Comparison of ENCODE assay signal across 7 cellular contexts in genomic region chr5:43609752-43610151, GRCh38. TPM values are rescaled to one million over a fixed set of nuclear protein-coding genes. Genes with fewer than 3 reads are reported as not detected.
DNase-seq lines count a peak whose midpoint lies in the region; ATAC-seq, FAIRE-seq and TF ChIP-seq lines count a peak whose summit lies in the region.

No MANE protein-coding gene starts in this region.

- 90% methylated on average over 1 of the region's 1 CpG for WGBS in HepG2 (ENCODE audit: low lambda C conversion rate)

- in situ Hi-C loops in HepG2 (cut with HindIII; ENCODE audit: extremely low pct_ligation_motif_present, low pct_unique_long_range_greater_than_20kb): no loop called here

- no TSS peak for BruUV-seq in HepG2 (replicated peaks; lab: Mats Ljungman, UMichigan)

- DNase-seq in NB4 (ENCODE audit: low read depth) (peak; percentile 36), HepG2 (ENCODE audit: low spot score) (no peak), RWPE1 (ENCODE audit: low spot score) (no peak), NCI-H146 (lab: John Stamatoyannopoulos, UW) (no peak)
- DNase-seq in stimulated activated CD4-positive, alpha-beta T cell treated with anti-CD3 and anti-CD28 coated beads, Interleukin-15, amount 100 ng/mL, for 24 hours: no peak

- H3K79me2 ChIP-seq in HepG2 (ENCODE audit: insufficient read depth, low read length): peaks cover 3% of the 10 kb centered on the region

- no peak overlapping the region for H3K9ac ChIP-seq in HepG2 (ENCODE audit: insufficient read depth, low read depth, low read length)

- peaks cover 3 to 29% of the 10 kb centered on the region in 2 experiments; a peak in 3 of 5 replicates for H3K36me3 ChIP-seq in HepG2 (replicated peaks in 1 of 2; ENCODE audit: control insufficient read depth in 1 of 2, insufficient read depth in 2 of 2, low read length in 2 of 2)

- no peak for TF ChIP-seq POLR2A in GM18505 (IDR thresholded peaks at IDR 0.05; ENCODE audit: borderline replicate concordance, extremely low read depth, insufficient read depth, insufficient read length)
- TF ChIP-seq POLR2A in NB4 (IDR thresholded peaks at IDR 0.05; ENCODE audit: extremely low read depth, insufficient read length): no peak
- TF ChIP-seq POLR2A in HepG2 (IDR thresholded peaks at IDR 0.05; ENCODE audit: insufficient read depth in 1 of 2, low read depth in 2 of 2, low read length in 2 of 2): no peak

- CTCF ChIA-PET in HepG2 (lab: Yijun Ruan, JAX; ENCODE audit: low intra/inter-chr PET ratio, low total read pairs): no interaction called here
- CTCF ChIA-PET in RWPE1 (lab: Yijun Ruan, JAX): interaction anchor here (0.6 to 1.3 kb wide), 2 partner anchors 13 to 22 kb away, joined by 3 to 4 read pairs; no protein-coding TSS in a partner anchor

- H3K27ac ChIP-seq in HepG2 (ENCODE audit: extremely low read length, insufficient read depth, low read length) (no peak overlapping the region), RWPE1 (no peak overlapping the region)

- H3K4me3 ChIP-seq in NB4 (ENCODE audit: low read depth, low read length) (no peak overlapping the region), HepG2 (replicated peaks in 1 of 3; ENCODE audit: insufficient read depth in 1 of 3, low read depth in 2 of 3, low read length in 3 of 3) (no peak overlapping the region)

- H4K20me1 ChIP-seq in HepG2 (ENCODE audit: insufficient read depth, low read length): no peaks in the 10 kb centered on the region

- no peak overlapping the region for H2AFZ ChIP-seq in HepG2 (ENCODE audit: low read length)

- peaks cover 22% of the 10 kb centered on the region for H3K4me1 ChIP-seq in HepG2 (ENCODE audit: insufficient read depth, low read length)

- peak; percentile 23 for TF ChIP-seq CTCF in NB4 (IDR thresholded peaks at IDR 0.05; ENCODE audit: low read depth, low read length)
- TF ChIP-seq CTCF in HepG2 (CRISPR knock-in tag; IDR thresholded peaks at IDR 0.05): no peak; the same call in 1 of the 2 replicates
- TF ChIP-seq CTCF in RWPE1 (conservative IDR thresholded peaks at IDR 0.05; ENCODE audit: low read depth): no peak

- H3K27me3 ChIP-seq in HepG2 (ENCODE audit: control insufficient read depth in 1 of 2, insufficient read depth in 2 of 2, low read length in 2 of 2): no peaks in the 10 kb centered on the region

- no peak overlapping the region for H3K4me2 ChIP-seq in HepG2 (ENCODE audit: low read depth, low read length)

- no peaks in the 10 kb centered on the region for H3K9me3 ChIP-seq in HepG2 (ENCODE audit: low read length)

- intact Hi-C loops in HepG2 (cut with micrococcal nuclease; ENCODE audit: unreplicated experiment): no loop called here

- ATAC-seq in GM18505 (IDR thresholded peaks at IDR 0.05; ENCODE audit: unreplicated experiment) (peak; percentile 78), GM21786 (IDR thresholded peaks at IDR 0.05; ENCODE audit: unreplicated experiment) (peak; percentile 78), HepG2 (peak; percentile 81)

- no peak for TF ChIP-seq RAD21 in HepG2 (CRISPR knock-in tag; IDR thresholded peaks at IDR 0.05)

- POLR2A ChIA-PET in HepG2 (lab: Yijun Ruan, JAX): interaction anchor here (0.6 kb wide), 1 partner anchor 11 kb away, joined by 3 read pairs; no protein-coding TSS in a partner anchor
- POLR2A ChIA-PET in RWPE1 (lab: Yijun Ruan, JAX; ENCODE audit: low non-redundant PET): no interaction called here

- FAIRE-seq in HepG2 (lab: Jason Lieb, UNC): no peak

- TF ChIP-seq EP300 in HepG2 (IDR thresholded peaks at IDR 0.05; ENCODE audit: low read depth in 2 of 2, low read length in 2 of 2): no peak
- TF ChIP-seq EP300 in HepG2 (CRISPR knock-in tag; IDR thresholded peaks at IDR 0.05; ENCODE audit: borderline replicate concordance): no peak

TF ChIP-seq in HepG2, 621 proteins besides CTCF, POLR2A, EP300 and RAD21:
- TF ChIP-seq STAG1 (CRISPR knock-in tag; IDR thresholded peaks at IDR 0.05): peak; percentile 19
- TF ChIP-seq IKZF1 (IDR thresholded peaks at IDR 0.05): no peak
- TF ChIP-seq HNF4G (IDR thresholded peaks at IDR 0.05; ENCODE audit: borderline replicate concordance, low read depth, low read length): no peak
- no peak for TF ChIP-seq HNF4G (CRISPR knock-in tag; IDR thresholded peaks at IDR 0.05; ENCODE audit: borderline replicate concordance, low read depth)
- TF ChIP-seq ZNF317 (CRISPR knock-in tag; IDR thresholded peaks at IDR 0.05): 0 out of 2 replicates have a peak, but pooled peaks have one; percentile 31
- no peak for TF ChIP-seq XRCC5 (optimal IDR thresholded peaks at IDR 0.05; ENCODE audit: low read length)
- TF ChIP-seq CHD4 (IDR thresholded peaks at IDR 0.05; ENCODE audit: borderline replicate concordance, low read length): no peak

RNA-seq across cellular contexts. Expression of gene NNT, which starts 6.8 kb away (rescaled TPM):
- total RNA-seq in HepG2 (2016; rRNA removed; fragmentation: Illumina TruSeq; extraction: Trizol): 58.0 and 73.3 TPM in 2 replicates
- total RNA-seq in HepG2 (2016; cell fraction: cytosol; rRNA removed; fragmentation: Illumina TruSeq; extraction: Trizol; ENCODE audit: low read depth): 7.7 and 13.8 TPM in 2 replicates
- total RNA-seq in HepG2 (2016; cell fraction: insoluble cytoplasmic fraction; rRNA removed; fragmentation: Illumina TruSeq; extraction: Trizol): 53.3 and 67.8 TPM in 2 replicates
- 18.8 and 21.2 TPM in 2 replicates for total RNA-seq in HepG2 (2016; cell fraction: membrane; rRNA removed; fragmentation: Illumina TruSeq; extraction: Trizol)
- total RNA-seq in HepG2 (2016; cell fraction: nucleus; rRNA removed; fragmentation: Illumina TruSeq; extraction: Trizol): 57.3 and 66.1 TPM in 2 replicates
- 18.3 and 21.1 TPM in 2 replicates for polyA plus RNA-seq in HepG2 (2011; rRNA removed)
- 17.9 and 20.8 TPM in 2 replicates for polyA plus RNA-seq in HepG2 (2011; cell fraction: cytosol; rRNA removed)
- polyA plus RNA-seq in HepG2 (2011; cell fraction: nucleus; rRNA removed): 14.9 and 15.6 TPM in 2 replicates
- 14.7 and 20.1 TPM in 2 replicates for polyA plus RNA-seq in HepG2 (2012)
- 1.9 and 3.2 TPM in 2 replicates for polyA plus RNA-seq in HepG2 (2016; cell fraction: cytosol; fragmentation: Illumina TruSeq; extraction: Trizol; ENCODE audit: low read depth)
- polyA plus RNA-seq in HepG2 (2016; cell fraction: insoluble cytoplasmic fraction; fragmentation: Illumina TruSeq; extraction: Trizol; ENCODE audit: low read depth): 53.7 and 61.6 TPM in 2 replicates
- polyA plus RNA-seq in HepG2 (2016; cell fraction: membrane; fragmentation: Illumina TruSeq; extraction: Trizol; ENCODE audit: low read depth): 8.4 and 10.0 TPM in 2 replicates
- polyA plus RNA-seq in HepG2 (2016; cell fraction: nucleus; fragmentation: Illumina TruSeq; extraction: Trizol; ENCODE audit: insufficient read depth, low read depth): 45.9 and 52.1 TPM in 2 replicates
- polyA minus RNA-seq in HepG2 (2011; rRNA and poly(A)+ RNA removed; ENCODE audit: low replicate concordance): 77.1 and 157 TPM in 2 replicates
- polyA minus RNA-seq in HepG2 (2011; cell fraction: cytosol; rRNA and poly(A)+ RNA removed): 24.7 and 28.9 TPM in 2 replicates
- polyA minus RNA-seq in HepG2 (2011; cell fraction: nucleus; rRNA and poly(A)+ RNA removed): 50.3 and 56.1 TPM in 2 replicates

RNA-seq across cellular contexts. Expression of gene PAIP1, which starts 52.9 kb away (rescaled TPM):
- 116 and 141 TPM in 2 replicates for total RNA-seq in HepG2 (2016; rRNA removed; fragmentation: Illumina TruSeq; extraction: Trizol)
- 81.1 and 93.2 TPM in 2 replicates for total RNA-seq in HepG2 (2016; cell fraction: cytosol; rRNA removed; fragmentation: Illumina TruSeq; extraction: Trizol; ENCODE audit: low read depth)
- 125 and 142 TPM in 2 replicates for total RNA-seq in HepG2 (2016; cell fraction: insoluble cytoplasmic fraction; rRNA removed; fragmentation: Illumina TruSeq; extraction: Trizol)
- 177 and 180 TPM in 2 replicates for total RNA-seq in HepG2 (2016; cell fraction: membrane; rRNA removed; fragmentation: Illumina TruSeq; extraction: Trizol)
- total RNA-seq in HepG2 (2016; cell fraction: nucleus; rRNA removed; fragmentation: Illumina TruSeq; extraction: Trizol): 59.2 and 68.0 TPM in 2 replicates
- 74.0 and 96.6 TPM in 2 replicates for polyA plus RNA-seq in HepG2 (2011; rRNA removed)
- polyA plus RNA-seq in HepG2 (2011; cell fraction: cytosol; rRNA removed): 48.2 and 71.1 TPM in 2 replicates
- polyA plus RNA-seq in HepG2 (2011; cell fraction: nucleus; rRNA removed): 21.4 and 24.0 TPM in 2 replicates
- polyA plus RNA-seq in HepG2 (2012): 58.2 and 74.1 TPM in 2 replicates
- polyA plus RNA-seq in HepG2 (2016; cell fraction: cytosol; fragmentation: Illumina TruSeq; extraction: Trizol; ENCODE audit: low read depth): 95.5 and 120 TPM in 2 replicates
- polyA plus RNA-seq in HepG2 (2016; cell fraction: insoluble cytoplasmic fraction; fragmentation: Illumina TruSeq; extraction: Trizol; ENCODE audit: low read depth): 148 and 150 TPM in 2 replicates
- 144 and 145 TPM in 2 replicates for polyA plus RNA-seq in HepG2 (2016; cell fraction: membrane; fragmentation: Illumina TruSeq; extraction: Trizol; ENCODE audit: low read depth)
- 70.2 and 80.8 TPM in 2 replicates for polyA plus RNA-seq in HepG2 (2016; cell fraction: nucleus; fragmentation: Illumina TruSeq; extraction: Trizol; ENCODE audit: insufficient read depth, low read depth)
- 44.5 and 120 TPM in 2 replicates for polyA minus RNA-seq in HepG2 (2011; rRNA and poly(A)+ RNA removed; ENCODE audit: low replicate concordance)
- 47.2 and 50.8 TPM in 2 replicates for polyA minus RNA-seq in HepG2 (2011; cell fraction: cytosol; rRNA and poly(A)+ RNA removed)
- polyA minus RNA-seq in HepG2 (2011; cell fraction: nucleus; rRNA and poly(A)+ RNA removed): 37.1 and 44.0 TPM in 2 replicates
